ENCODE assay signal across 9 cellular contexts in genomic region chr11:6693342-6694228, GRCh38. TPM values are rescaled to one million over a fixed set of nuclear protein-coding genes. Genes with fewer than 3 reads are reported as not detected.
DNase-seq lines count a peak whose midpoint lies in the region; ATAC-seq and TF ChIP-seq lines count a peak whose summit lies in the region.
"Had no signal": no experiment of that assay in that cellular context is flagged by ENCODE, and none has a peak within 500 bp of the region (broad histone marks: within the 10 kb centered on the region; RNA-seq: fewer than 3 reads in every experiment).

No MANE protein-coding gene starts in this region.

- peak overlapping the region; percentile 61 to 71 for H3K27ac Mint-ChIP-seq in T-cell

- ATAC-seq in T-cell (replicated peaks in 1 of 4) (peak in 3 of 4 experiments; percentile 55 to 74 (median 60)), GM21528 (IDR thresholded peaks at IDR 0.05; ENCODE audit: low FRiP score, unreplicated experiment) (no peak), HG03442 (IDR thresholded peaks at IDR 0.05; ENCODE audit: unreplicated experiment) (no peak), GM19328 (IDR thresholded peaks at IDR 0.05; ENCODE audit: unreplicated experiment) (no peak)

- H3K27ac ChIP-seq in osteoblast (ENCODE audit: low read depth, low read length), result peak overlapping the region; percentile 64

- H3K4me3 ChIP-seq in BE2C (ENCODE audit: low read depth, low read length), result no peak overlapping the region
- no peak overlapping the region for H3K4me3 ChIP-seq in astrocyte of the spinal cord (ENCODE audit: low read depth, low read length)
- H3K4me3 ChIP-seq in osteoblast (ENCODE audit: insufficient read depth, low read length), result no peak overlapping the region

- intact Hi-C loops in posterior vena cava (cut with DNase I), result no loop called here

- DNase-seq in BE2C, result peak; percentile 6
- DNase-seq in T-cell, result peak in 15 of 34 experiments; percentile 6 to 46 (median 29)
- peak; percentile 81 for DNase-seq in astrocyte of the spinal cord (ENCODE audit: low read depth, low spot score)
- DNase-seq in osteoblast (ENCODE audit: insufficient read length, low spot score, missing footprints), result no peak
- no peak for DNase-seq in posterior vena cava (ENCODE audit: low spot score)
- DNase-seq: NCI-H510A had no signal

- no peak for TF ChIP-seq CTCF in BE2C (IDR thresholded peaks at IDR 0.05; ENCODE audit: low read depth, low read length)
- no peak for TF ChIP-seq CTCF in astrocyte of the spinal cord (IDR thresholded peaks at IDR 0.05; ENCODE audit: low read depth, low read length)
- no peak for TF ChIP-seq CTCF in osteoblast (IDR thresholded peaks at IDR 0.05; ENCODE audit: extremely low read depth, low read depth, low read length)

- H3K36me3 ChIP-seq in BE2C (no peaks in the 10 kb centered on the region), osteoblast (ENCODE audit: insufficient read depth, low read length) (no peaks in the 10 kb centered on the region)

- no peaks in the 10 kb centered on the region for H3K27me3 ChIP-seq in BE2C
- H3K27me3 ChIP-seq in osteoblast (ENCODE audit: insufficient read depth, low read length), result no peaks in the 10 kb centered on the region

- H3K79me2 ChIP-seq in osteoblast (ENCODE audit: insufficient read depth, low read length), result no peaks in the 10 kb centered on the region

- H4K20me1 ChIP-seq in osteoblast (ENCODE audit: insufficient read depth, low read length), result no peaks in the 10 kb centered on the region

- CTCF ChIA-PET in T-cell (lab: Charles Lee), result interaction anchor here in 1 of 2 donors (0.6 to 0.9 kb wide), 4 partner anchors 10 to 635 kb away, joined by 3 to 5 read pairs (median 4); partner anchors contain the start of gene MRPL17

- POLR2A ChIA-PET in T-cell (lab: Charles Lee), result interaction anchor here (0.6 to 0.7 kb wide), 4 partner anchors 62 to 1996 kb away, joined by 3 to 11 read pairs (median 4); partner anchors contain the start of genes ARFIP2 (in 1 of the 2) and TIMM10B (in 1 of the 2)

- peaks cover 4% of the 10 kb centered on the region for H3K36me3 Mint-ChIP-seq in T-cell

- H2AFZ ChIP-seq in osteoblast (ENCODE audit: low read length), result peak overlapping the region; percentile 66

- H3K4me3 Mint-ChIP-seq in T-cell, result peak overlapping the region in 1 of 3 donors; percentile 2

- H3K27me3 Mint-ChIP-seq in T-cell, result no peaks in the 10 kb centered on the region

- H3K9me3 ChIP-seq in BE2C (no peaks in the 10 kb centered on the region), osteoblast (ENCODE audit: low read depth, low read length) (no peaks in the 10 kb centered on the region)

- no peaks in the 10 kb centered on the region for H3K9me3 Mint-ChIP-seq in T-cell

- H3K4me1 ChIP-seq in BE2C, result no peaks in the 10 kb centered on the region
- peaks cover 34% of the 10 kb centered on the region for H3K4me1 ChIP-seq in osteoblast (ENCODE audit: insufficient read depth, low read length)

- in situ Hi-C loops in astrocyte of the spinal cord (cut with HindIII; ENCODE audit: low sequenced_read_pairs), result no loop called here

- H3K4me2 ChIP-seq in osteoblast (ENCODE audit: insufficient read depth, low read length), result peak overlapping the region; percentile 28

- H3K4me1 Mint-ChIP-seq in T-cell, result peaks cover 22 to 33% (median 32%) of the 10 kb centered on the region in 3 donors

RNA-seq across cellular contexts. Expression of gene MRPL17, which starts 10.4 kb away (rescaled TPM):
- 106 TPM for polyA plus RNA-seq in BE2C (2012; ENCODE audit: insufficient read depth, insufficient read length, low read depth)
- total RNA-seq in T-cell, result 10 to 100 TPM; 12.1 to 33.1 (median 30.2) TPM
- 29.5 and 29.7 TPM in 2 replicates for total RNA-seq in osteoblast
- 10 to 100 TPM; 25.6 to 28.2 TPM for total RNA-seq in posterior vena cava

RNA-seq across cellular contexts. Expression of gene DCHS1, which starts 38.0 kb away (rescaled TPM):
- polyA plus RNA-seq in BE2C (2012; ENCODE audit: insufficient read depth, insufficient read length, low read depth), result 9.6 TPM
- total RNA-seq in T-cell (10 to 100 TPM in 3 of 5 donors, 1 to 10 TPM in 2; 4.9 to 14.8 (median 10.4) TPM), osteoblast (0.59 and 1.1 TPM in 2 replicates), posterior vena cava (10 to 100 TPM; 28.9 to 42.3 TPM)

Comparison
In these comparisons a context has a peak if more than half of its experiments do, and no peak if none do; other contexts are left out.
1. DNase-seq: peak in BE2C (single experiment) and astrocyte of the spinal cord (single experiment); none in osteoblast (single experiment) and posterior vena cava (single experiment).
2. ATAC-seq: peak in T-cell (3 of 4); none in GM21528 (single experiment), HG03442 (single experiment) and GM19328 (single experiment).